ENCODE assay signal across 20 cellular contexts in genomic region chr10:59433720-59434428, GRCh38.
DNase-seq lines count a peak whose midpoint lies in the region; ATAC-seq, FAIRE-seq and TF ChIP-seq lines count a peak whose summit lies in the region.
"Had no signal": no experiment of that assay in that cellular context is flagged by ENCODE, and none has a peak within 500 bp of the region (broad histone marks: within the 10 kb centered on the region; RNA-seq: fewer than 3 reads in every experiment).

No MANE protein-coding gene starts in this region.

- H3K9me3 ChIP-seq in mesenchymal stem cell (ENCODE audit: control insufficient read depth, low read length): no peaks in the 10 kb centered on the region
- H3K9me3 ChIP-seq in psoas muscle: no peaks in the 10 kb centered on the region
- H3K9me3 ChIP-seq: ascending aorta, mucosa of descending colon, transverse colon had no signal

- no peak overlapping the region for H3K23ac ChIP-seq in mesenchymal stem cell (ENCODE audit: low read length in 2 of 2)

- no peak overlapping the region for H3K4me3 ChIP-seq in choroid plexus epithelial cell (ENCODE audit: low read depth, low read length)
- H3K4me3 ChIP-seq in mesenchymal stem cell (ENCODE audit: insufficient read depth in 1 of 2, low read depth in 1 of 2, low read length in 2 of 2): peak overlapping the region in 1 of 2 experiments; percentile 52
- no peak overlapping the region for H3K4me3 ChIP-seq in psoas muscle
- H3K4me3 ChIP-seq: ascending aorta, mucosa of descending colon, transverse colon had no signal

- H3K27me3 ChIP-seq in mesenchymal stem cell (ENCODE audit: control insufficient read depth in 1 of 2, insufficient read depth in 1 of 2, low read length in 2 of 2) (no peaks in the 10 kb centered on the region), psoas muscle (ENCODE audit: insufficient read depth in 3 of 3, low read length in 2 of 3) (no peaks in the 10 kb centered on the region)
- H3K27me3 ChIP-seq: ascending aorta, transverse colon had no signal

- H3K14ac ChIP-seq in mesenchymal stem cell (ENCODE audit: low read length in 2 of 2): no peak overlapping the region

- H3K4me2 ChIP-seq in mesenchymal stem cell (ENCODE audit: low read length, poor library complexity, severe bottlenecking): no peak overlapping the region

- WGBS in mesenchymal stem cell: 100% methylated on average over 2 of the region's 2 CpGs
- 96 to 99% (median 97%) methylated on average over 2 of the region's 2 CpGs for WGBS in psoas muscle, 3 donors

- FAIRE-seq in RCC 7860 (lab: Jason Lieb, UNC) (peak; percentile 45), urothelium cell line (lab: Jason Lieb, UNC) (no peak)

- H2AFZ ChIP-seq in mesenchymal stem cell (ENCODE audit: low read depth, low read length): no peak overlapping the region

- no peak overlapping the region for H4K8ac ChIP-seq in mesenchymal stem cell (ENCODE audit: low read length)

- H3K79me1 ChIP-seq in mesenchymal stem cell (replicated peaks; ENCODE audit: low read length, poor library complexity, severe bottlenecking): no peaks in the 10 kb centered on the region

- no peak overlapping the region for H4K91ac ChIP-seq in mesenchymal stem cell (ENCODE audit: low read length)

- no peaks in the 10 kb centered on the region for H3K4me1 ChIP-seq in mesenchymal stem cell (ENCODE audit: control insufficient read depth, insufficient read depth, low read depth, low read length)
- H3K4me1 ChIP-seq in psoas muscle: no peaks in the 10 kb centered on the region

- DNase-seq in RCC 7860 (ENCODE audit: low spot score) (peak; percentile 24), choroid plexus epithelial cell (ENCODE audit: low read depth) (peak; percentile 4), mesenchymal stem cell (no peak), urothelium cell line (ENCODE audit: low spot score) (peak; percentile 14), LoVo (ENCODE audit: low spot score) (no peak), psoas muscle (no peak), SIG-M5 treated with dmso at 0.1 percent for 504 hours (lab: John Stamatoyannopoulos, UW; ENCODE audit: unreplicated experiment) (no peak)
- DNase-seq: CD8-positive, alpha-beta T cell; effector CD4-positive, alpha-beta T cell; erythroblast; HFFc6; KG1; mucosa of descending colon; NCI-H1694 treated with DMSO at 0.1 percent for 48 hours; NCI-H2171; nephron progenitor cell; T-helper 9 cell; transverse colon had no signal

- H3K36me3 ChIP-seq in mesenchymal stem cell (ENCODE audit: control insufficient read depth in 1 of 2, insufficient read depth in 2 of 2, low read depth in 1 of 2, low read length in 2 of 2) (no peaks in the 10 kb centered on the region), psoas muscle (ENCODE audit: insufficient read depth in 1 of 2, low read depth in 1 of 2) (no peaks in the 10 kb centered on the region)
- H3K36me3 ChIP-seq: ascending aorta, transverse colon had no signal

- H3K4ac ChIP-seq in mesenchymal stem cell (ENCODE audit: low read depth in 1 of 2, low read length in 2 of 2): no peak overlapping the region

- ATAC-seq in psoas muscle: no peak
- ATAC-seq: CD8-positive, alpha-beta T cell; mucosa of descending colon; WTC11 had no signal

- no peak overlapping the region for H2BK120ac ChIP-seq in mesenchymal stem cell (ENCODE audit: low read depth, low read length)

- peak overlapping the region; percentile 54 for H3K9ac ChIP-seq in mesenchymal stem cell (ENCODE audit: low read length)

- no peak overlapping the region for H2BK15ac ChIP-seq in mesenchymal stem cell (ENCODE audit: low read depth, poor library complexity, severe bottlenecking)

- intact Hi-C loops in psoas muscle (cut with DNase I): no loop called here

- TF ChIP-seq CTCF in choroid plexus epithelial cell (conservative IDR thresholded peaks at IDR 0.05; ENCODE audit: low read depth, low read length): no peak
- TF ChIP-seq CTCF in psoas muscle (IDR thresholded peaks at IDR 0.05): no peak

- H2BK5ac ChIP-seq in mesenchymal stem cell (ENCODE audit: low read depth, low read length, poor library complexity, severe bottlenecking): no peak overlapping the region

- H2AK5ac ChIP-seq in mesenchymal stem cell (ENCODE audit: low read length, severe bottlenecking): no peak overlapping the region

- H3K27ac ChIP-seq in mesenchymal stem cell (ENCODE audit: low read length, poor library complexity, severe bottlenecking) (no peak overlapping the region), psoas muscle (no peak overlapping the region)
- H3K27ac ChIP-seq: ascending aorta, transverse colon had no signal

- H2BK12ac ChIP-seq in mesenchymal stem cell (ENCODE audit: low read length in 2 of 2): no peak overlapping the region

- no peak overlapping the region for H3K18ac ChIP-seq in mesenchymal stem cell (ENCODE audit: low read depth in 1 of 2, low read length in 2 of 2)

Comparison
In these comparisons a context has a peak if more than half of its experiments do, and no peak if none do; other contexts are left out.
1. DNase-seq: peak in RCC 7860 (single experiment), choroid plexus epithelial cell (single experiment) and urothelium cell line (single experiment); none in mesenchymal stem cell (single experiment), LoVo (single experiment), psoas muscle (0 of 2) and SIG-M5 treated with dmso at 0.1 percent for 504 hours (single experiment).